In genomic region chr12:52203126-52203921, GRCh38 we compare ENCODE assay signal across 8 cellular contexts. TPM values are rescaled to one million over a fixed set of nuclear protein-coding genes. Genes with fewer than 3 reads are reported as not detected.
DNase-seq lines count a peak whose midpoint lies in the region; ATAC-seq, FAIRE-seq and TF ChIP-seq lines count a peak whose summit lies in the region.

No MANE protein-coding gene starts in this region.

- POLR2A ChIA-PET in A549 (lab: Yijun Ruan, JAX) (interaction anchor here (1.4 to 1.5 kb wide), 2 partner anchors 11 to 17 kb away, joined by 3 to 14 read pairs; partner anchors contain the start of gene KRT80), Panc1 (lab: Charles Lee) (interaction anchor here (0.6 to 1.1 kb wide), 4 partner anchors 11 to 1359 kb away, joined by 3 to 15 read pairs (median 8); partner anchors contain the start of gene KRT80)

- no peaks in the 10 kb centered on the region for H3K79me1 ChIP-seq in H9 (ENCODE audit: insufficient read depth, low read depth, low read length, poor library complexity, severe bottlenecking)

- peak overlapping the region; percentile 60 for H3K4me2 ChIP-seq in A549
- no peak overlapping the region for H3K4me2 ChIP-seq in H9 (ENCODE audit: insufficient read depth, insufficient read length, low read length)

- no peak overlapping the region for H2AK5ac ChIP-seq in H9 (ENCODE audit: insufficient read length, low read length)

- no peak overlapping the region for H2BK15ac ChIP-seq in H9 (ENCODE audit: low read depth, low read length)

- ATAC-seq in A549 (peak; percentile 67 to 75), Panc1 (peak; percentile 62), HG02642 (IDR thresholded peaks at IDR 0.05; ENCODE audit: poor library complexity, unreplicated experiment) (no peak)
- ATAC-seq in effector memory CD8-positive, alpha-beta T cell (replicated peaks): peak; percentile 29

- H3K56ac ChIP-seq in H9 (ENCODE audit: insufficient read length, low read depth, low read length): no peak overlapping the region

- no peak overlapping the region for H3K27ac Mint-ChIP-seq in effector memory CD8-positive, alpha-beta T cell
- H3K27ac Mint-ChIP-seq in H9: peak overlapping the region in 1 of 3 experiments; percentile 74; a peak in 1 of 7 replicates

- H2BK120ac ChIP-seq in H9 (ENCODE audit: low read depth, low read length, poor library complexity, severe bottlenecking): no peak overlapping the region

- no peaks in the 10 kb centered on the region for H4K20me1 ChIP-seq in H9 (ENCODE audit: control insufficient read depth, insufficient read depth, insufficient read length)

- no peak overlapping the region for H3K4ac ChIP-seq in H9 (ENCODE audit: low read depth, low read length)

- H3K79me2 ChIP-seq in H9 (ENCODE audit: insufficient read depth, low read length): no peaks in the 10 kb centered on the region

- no peak overlapping the region for H2AFZ ChIP-seq in H9 (ENCODE audit: low read length)

- no peak overlapping the region for H4K5ac ChIP-seq in H9 (ENCODE audit: insufficient read length, low read depth, low read length)

- no peak overlapping the region for H4K8ac ChIP-seq in H9 (replicated peaks; ENCODE audit: insufficient read length, low read depth, low read length)

- H3K9me3 ChIP-seq in A549 (no peaks in the 10 kb centered on the region), Panc1 (ENCODE audit: control insufficient read depth, insufficient read depth, low read depth, low read length) (no peaks in the 10 kb centered on the region), H9 (ENCODE audit: control insufficient read depth, low read depth, low read length) (no peaks in the 10 kb centered on the region)

- H3K9ac ChIP-seq in H9 (ENCODE audit: extremely low read depth, insufficient read length, low read length): no peak overlapping the region

- TF ChIP-seq CTCF in A549 (IDR thresholded peaks at IDR 0.05) (no peak), Panc1 (IDR thresholded peaks at IDR 0.05) (no peak), H9 (conservative IDR thresholded peaks at IDR 0.05) (no peak), GM10266 (IDR thresholded peaks at IDR 0.05; ENCODE audit: control insufficient read depth, insufficient read depth, low read depth, missing control alignments) (no peak)

- no TSS peak for BruUV-seq in Panc1 (replicated peaks; lab: Mats Ljungman, UMichigan)

- H3K4me3 ChIP-seq in A549: no peak overlapping the region
- no peak overlapping the region for H3K4me3 ChIP-seq in Panc1 (ENCODE audit: low read depth in 2 of 2, low read length in 2 of 2)

- H3K23ac ChIP-seq in H9 (ENCODE audit: insufficient read length, low read depth, low read length): no peak overlapping the region

- H3K27me3 ChIP-seq in Panc1 (ENCODE audit: control insufficient read depth, insufficient read depth, low read length) (no peaks in the 10 kb centered on the region), H9 (ENCODE audit: insufficient read depth, low read length) (no peaks in the 10 kb centered on the region)

- H3K14ac ChIP-seq in H9 (ENCODE audit: insufficient read depth, low read length): no peak overlapping the region

- no peaks in the 10 kb centered on the region for H3K36me3 ChIP-seq in Panc1 (ENCODE audit: control insufficient read depth, insufficient read depth, low read length)

- H2BK20ac ChIP-seq in H9 (ENCODE audit: low read depth, low read length, poor library complexity, severe bottlenecking): no peak overlapping the region

- DNase-seq in A549 (ENCODE audit: low read depth in 1 of 2, low spot score in 1 of 2) (peak; percentile 66 to 96), H54 (ENCODE audit: insufficient read length, low spot score) (no peak), Panc1 (ENCODE audit: low read depth, low spot score) (no peak), mucosa of gallbladder (ENCODE audit: low spot score) (peak; percentile 86), H9 (no peak), GM10266 (ENCODE audit: extremely low spot score) (no peak)
- no peak for DNase-seq in effector memory CD8-positive, alpha-beta T cell

- no peak overlapping the region for H3K4me3 Mint-ChIP-seq in effector memory CD8-positive, alpha-beta T cell
- H3K4me3 Mint-ChIP-seq in H9: no peak overlapping the region

- no peak overlapping the region for H3K18ac ChIP-seq in H9 (ENCODE audit: insufficient read length, low read depth, low read length)

- in situ Hi-C loops in Panc1 (cut with HindIII; ENCODE audit: low pct_unique_long_range_greater_than_20kb, low sequenced_read_pairs): no loop called here

- H3K23me2 ChIP-seq in H9 (ENCODE audit: insufficient read length, low read depth, low read length, poor library complexity, severe bottlenecking): no peaks in the 10 kb centered on the region

- no peak for TF ChIP-seq POLR2A in A549 (IDR thresholded peaks at IDR 0.05; ENCODE audit: low read length)
- TF ChIP-seq POLR2A in H54 (IDR thresholded peaks at IDR 0.05; ENCODE audit: low read depth, low read length): peak; percentile 56

- no peak overlapping the region for H3T11ph ChIP-seq in H9 (ENCODE audit: low read length)

- no peak overlapping the region for H2BK12ac ChIP-seq in H9 (ENCODE audit: insufficient read length, low read depth, low read length)

- H3K36me3 Mint-ChIP-seq in effector memory CD8-positive, alpha-beta T cell (ENCODE audit: insufficient read depth): no peaks in the 10 kb centered on the region
- H3K36me3 Mint-ChIP-seq in H9 (ENCODE audit: insufficient read depth in 1 of 3, low read depth in 3 of 3): no peaks in the 10 kb centered on the region; a peak in 1 of 7 replicates

- WGBS in A549 (ENCODE audit: missing lambda C conversion rate): 15% methylated on average over 17 of the region's 18 CpGs
- WGBS in H9 (ENCODE audit: extremely low coverage, insufficient read length, low lambda C conversion rate): no CpG with 5 or more reads among the region's 18 CpGs

- H4K91ac ChIP-seq in H9 (ENCODE audit: insufficient read length, low read depth, low read length): no peak overlapping the region

- H3K4me1 Mint-ChIP-seq in effector memory CD8-positive, alpha-beta T cell (ENCODE audit: low read depth in 2 of 2): peaks cover 0 to 8% of the 10 kb centered on the region in 2 donors
- peaks cover 10 to 36% of the 10 kb centered on the region in 2 experiments for H3K4me1 Mint-ChIP-seq in H9

- H3K27ac ChIP-seq in A549: peak overlapping the region; percentile 87 to 96
- peak overlapping the region; percentile 73 for H3K27ac ChIP-seq in Panc1 (ENCODE audit: low read length)
- H3K27ac ChIP-seq in H9 (ENCODE audit: insufficient read length, low read depth, low read length): no peak overlapping the region

- H3K4me1 ChIP-seq in A549 (peaks cover 90% of the 10 kb centered on the region), Panc1 (ENCODE audit: control insufficient read depth, insufficient read depth, low read length) (peaks cover 72% of the 10 kb centered on the region), H9 (ENCODE audit: insufficient read depth, low read length) (peaks cover 3% of the 10 kb centered on the region; the same call in 1 of the 2 replicates)

- H3K9me3 Mint-ChIP-seq in effector memory CD8-positive, alpha-beta T cell: no peaks in the 10 kb centered on the region
- H3K9me3 Mint-ChIP-seq in H9: no peaks in the 10 kb centered on the region

- FAIRE-seq in A549 (lab: Jason Lieb, UNC) (peak; percentile 92), H54 (lab: Jason Lieb, UNC) (no peak)

- TF ChIP-seq RAD21 in A549 (conservative IDR thresholded peaks at IDR 0.05 in 1 of 2, IDR thresholded peaks at IDR 0.05 in 1 of 2): no peak

- intact Hi-C loops in Panc1 (cut with micrococcal nuclease; ENCODE audit: unreplicated experiment): no loop called here

- TF ChIP-seq EP300 in A549 (IDR thresholded peaks at IDR 0.05): peak; percentile 73; a peak in 3 of 5 replicates

- CTCF ChIA-PET in A549 (lab: Yijun Ruan, JAX) (interaction anchor here (0.6 to 14.1 kb wide), 4 partner anchors 20 to 81 kb away, joined by 3 to 175 read pairs (median 3); no protein-coding TSS in a partner anchor), Panc1 (lab: Charles Lee) (interaction anchor here (0.6 kb wide), 1 partner anchor 10 kb away, joined by 3 read pairs; no protein-coding TSS in a partner anchor)

- H3K27me3 Mint-ChIP-seq in effector memory CD8-positive, alpha-beta T cell: peaks cover 37 to 84% of the 10 kb centered on the region in 2 donors
- H3K27me3 Mint-ChIP-seq in H9 (ENCODE audit: low read depth): peaks cover 2% of the 10 kb centered on the region; the same call in 1 of the 2 replicates

- no peak overlapping the region for H2BK5ac ChIP-seq in H9 (ENCODE audit: insufficient read length, low read length)

TF ChIP-seq in A549, 52 proteins besides CTCF, POLR2A, EP300 and RAD21 (continues in another document):
- TF ChIP-seq HOXA7 (CRISPR knock-in tag; IDR thresholded peaks at IDR 0.05) (peak; percentile 86; the same call in 1 of the 2 replicates), NFE2L2 (conservative IDR thresholded peaks at IDR 0.05; ENCODE audit: low read length) (no peak; the same call in 1 of the 2 replicates), FOSB (CRISPR knock-in tag; IDR thresholded peaks at IDR 0.05) (peak; percentile 78; the same call in 1 of the 2 replicates), ZFP36 (IDR thresholded peaks at IDR 0.05; ENCODE audit: borderline replicate concordance, partially characterized antibody) (no peak), HES2 (IDR thresholded peaks at IDR 0.05) (peak; percentile 10; the same call in 1 of the 2 replicates), TP53 (CRISPR knock-in tag; IDR thresholded peaks at IDR 0.05) (peak; percentile 87; the same call in 1 of the 2 replicates), EHF (CRISPR knock-in tag; IDR thresholded peaks at IDR 0.05) (peak; percentile 95)

RNA-seq across cellular contexts. Expression of gene KRT80, which starts 11.5 kb away (rescaled TPM):
- polyA plus RNA-seq in A549 (2011; rRNA removed): 59.8 and 63.1 TPM in 2 replicates
- polyA plus RNA-seq in A549 (2012; cell fraction: cytosol; rRNA removed): 62.9 and 86.5 TPM in 2 replicates
- 87.4 and 102 TPM in 2 replicates for polyA plus RNA-seq in A549 (2012; cell fraction: nucleus; rRNA removed)
- 38.3 to 56.4 TPM (median 46.0 TPM) in 3 replicates for polyA plus RNA-seq in A549 (2017; fragmentation: RNase III; extraction: RNeasy Plus Mini Kit Qiagen cat#74134 plus additional on column Dnase treatment)
- 76.5 and 77.5 TPM in 2 replicates for polyA minus RNA-seq in A549 (2011; rRNA and poly(A)+ RNA removed)
- 51.5 TPM for total RNA-seq in Panc1 (2021; ENCODE audit: unreplicated experiment)
- 30.3 TPM for polyA plus RNA-seq in Panc1 (2012; ENCODE audit: insufficient read length)
- 15.5 TPM for total RNA-seq in mucosa of gallbladder
- 0.07 TPM in 1 of 2 replicates, not detected in the other for total RNA-seq in H9 (2021)

RNA-seq across cellular contexts. Expression of gene KRT7, which starts 29.7 kb away (rescaled TPM):
- polyA plus RNA-seq in A549 (2011; rRNA removed) (2,033 and 2,623 TPM in 2 replicates), A549 (2017; fragmentation: RNase III; extraction: RNeasy Plus Mini Kit Qiagen cat#74134 plus additional on column Dnase treatment) (3,055 to 3,652 TPM (median 3,189 TPM) in 3 replicates)
- polyA plus RNA-seq in A549 (2012; cell fraction: cytosol; rRNA removed): 5,680 and 6,103 TPM in 2 replicates
- polyA plus RNA-seq in A549 (2012; cell fraction: nucleus; rRNA removed): 6,979 and 9,418 TPM in 2 replicates
- polyA minus RNA-seq in A549 (2011; rRNA and poly(A)+ RNA removed): 2,472 and 2,922 TPM in 2 replicates
- total RNA-seq in Panc1 (2021; ENCODE audit: unreplicated experiment) (16.8 TPM), mucosa of gallbladder (335 TPM), H9 (2021) (8.9 and 10.0 TPM in 2 replicates)
- polyA plus RNA-seq in Panc1 (2012; ENCODE audit: insufficient read length): 19.1 TPM

Comparison
In these comparisons a context has a peak if more than half of its experiments do, and no peak if none do; other contexts are left out.
1. DNase-seq: peak in A549 (2 of 2) and mucosa of gallbladder (single experiment); none in H54 (single experiment), Panc1 (single experiment), effector memory CD8-positive, alpha-beta T cell (0 of 3), H9 (single experiment) and GM10266 (single experiment).
2. RNA of gene KRT80, which starts 11.5 kb away (total RNA-seq): 51.5 TPM in Panc1 (single experiment) and 15.5 TPM in mucosa of gallbladder (single experiment); 0.07 TPM in H9; every median in the first group is over 10 times any median in the second.
3. RNA of gene KRT7, which starts 29.7 kb away (total RNA-seq): 335 TPM in mucosa of gallbladder (single experiment); 16.8 TPM in Panc1 (single experiment) and 8.9 to 10.0 TPM in H9; every median in the first group is over 10 times any median in the second.